8 cellular contexts compared by ENCODE assay signal in genomic region chr2:25341753-25342371, GRCh38. TPM values are rescaled to one million over a fixed set of nuclear protein-coding genes. Genes with fewer than 3 reads are reported as not detected.
DNase-seq lines count a peak whose midpoint lies in the region; TF ChIP-seq lines count a peak whose summit lies in the region.

TSS of gene DNMT3A (minus strand) at chr2:25341925. CDS start at chr2:25313984, 27,941 bp downstream.

- CTCF ChIA-PET in HEK293T (lab: Yijun Ruan, JAX), result no interaction called here

- peak within 1 kb of the TSS; percentile 62 for H3K9ac ChIP-seq in skeletal muscle satellite cell (ENCODE audit: low read depth, low read length)

- TF ChIP-seq CTCF in GM12875 (IDR thresholded peaks at IDR 0.05; ENCODE audit: borderline replicate concordance, insufficient read depth, low read depth, low read length), result no peak

- H3K4me3 ChIP-seq in GM12875 (ENCODE audit: low read depth, low read length) (peak within 1 kb of the TSS; percentile 55), skeletal muscle satellite cell (ENCODE audit: low read length) (peak within 1 kb of the TSS; percentile 77)

- peak within 1 kb of the TSS; percentile 89 for H3K27ac ChIP-seq in caudate nucleus (ENCODE audit: low read depth, low read length)

- H3K36me3 ChIP-seq in skeletal muscle satellite cell (ENCODE audit: insufficient read depth, low read length), result no peaks in the 10 kb centered on the region

- POLR2A ChIA-PET in HEK293T (lab: Yijun Ruan, JAX), result interaction anchor here (1.1 kb wide), 1 partner anchor 35 kb away, joined by 3 read pairs; no protein-coding TSS in a partner anchor

- in situ Hi-C loops in KBM-7 (cut with MboI; ENCODE audit: low pct_unique_long_range_greater_than_20kb, low sequenced_read_pairs), result no loop called here

- H3K27me3 ChIP-seq in skeletal muscle satellite cell (ENCODE audit: control insufficient read depth, insufficient read depth, low read length), result no peaks in the 10 kb centered on the region

- no peaks in the 10 kb centered on the region for H3K9me3 ChIP-seq in skeletal muscle satellite cell (replicated peaks; ENCODE audit: low read length)

- DNase-seq in HEK293T (ENCODE audit: extremely low spot score) (peak; percentile 72), MV-4-11 (lab: John Stamatoyannopoulos, UW) (peak; percentile 14), UCSD-AML1 (lab: John Stamatoyannopoulos, UW; ENCODE audit: unreplicated experiment) (peak; percentile 48), caudate nucleus (lab: John Stamatoyannopoulos, UW) (peak in 56 of 61 donors; percentile 24 to 86 (median 70)), iPS-NIHi7 (ENCODE audit: extremely low spot score) (peak; percentile 69), KBM-7 (no peak)

- H3K4me2 ChIP-seq in skeletal muscle satellite cell (ENCODE audit: low read length), result peak within 1 kb of the TSS; percentile 94

- H3K4me1 ChIP-seq in skeletal muscle satellite cell (ENCODE audit: control insufficient read depth, insufficient read depth, low read length), result peaks cover 9% of the 10 kb centered on the region

TF ChIP-seq in HEK293T, 16 proteins besides CTCF, POLR2A, EP300 and RAD21:
- no peak for TF ChIP-seq BHLHE40 (IDR thresholded peaks at IDR 0.05; ENCODE audit: borderline replicate concordance)

RNA-seq across cellular contexts. Expression of gene DNMT3A, which starts in this region (rescaled TPM):
- 4.8 and 7.1 TPM in 2 replicates for total RNA-seq in skeletal muscle satellite cell (2012; rRNA removed)
